ENCODE assay signal across 18 cellular contexts in genomic region chr6:113779656-113780055, GRCh38.
"Had no signal": no experiment of that assay in that cellular context is flagged by ENCODE, and none has a peak within 500 bp of the region (broad histone marks: within the 10 kb centered on the region; RNA-seq: fewer than 3 reads in every experiment).

No MANE protein-coding gene starts in this region.

- DNase-seq: activated CD4-positive, alpha-beta T cell treated with anti-CD3 and anti-CD28 coated beads, Interleukin-2, amount 50 U/mL, for 4 hours; activated CD8-positive, alpha-beta memory T cell treated with anti-CD3 and anti-CD28 coated beads, Interleukin-2, amount 50 U/mL, for 48 hours; activated naive CD4-positive, alpha-beta T cell; activated T-cell treated with anti-CD3 and anti-CD28 coated beads, Interleukin-2, amount 50 U/mL, for 4 hours; adrenal gland; brain microvascular endothelial cell; caudate nucleus; effector memory CD4-positive, alpha-beta T cell; foreskin melanocyte; glutamatergic neuron; hippocampal formation; left ventricle myocardium superior; pancreas; psoas muscle; stimulated activated CD4-positive, alpha-beta T cell treated with anti-CD3 and anti-CD28 coated beads, Interleukin-4, amount 100 ng/mL, for 24 hours; stimulated activated naive CD4-positive, alpha-beta T cell treated with Interleukin-2 at 50 U/mL for 16 hours had no signal

- ATAC-seq: activated T-cell treated with anti-CD3 and anti-CD28 coated beads, Interleukin-2, amount 50 U/mL, for 4 hours; esophagus mucosa; left ventricle myocardium superior; psoas muscle; WTC11 had no signal
